In the genomic region with DNA sequence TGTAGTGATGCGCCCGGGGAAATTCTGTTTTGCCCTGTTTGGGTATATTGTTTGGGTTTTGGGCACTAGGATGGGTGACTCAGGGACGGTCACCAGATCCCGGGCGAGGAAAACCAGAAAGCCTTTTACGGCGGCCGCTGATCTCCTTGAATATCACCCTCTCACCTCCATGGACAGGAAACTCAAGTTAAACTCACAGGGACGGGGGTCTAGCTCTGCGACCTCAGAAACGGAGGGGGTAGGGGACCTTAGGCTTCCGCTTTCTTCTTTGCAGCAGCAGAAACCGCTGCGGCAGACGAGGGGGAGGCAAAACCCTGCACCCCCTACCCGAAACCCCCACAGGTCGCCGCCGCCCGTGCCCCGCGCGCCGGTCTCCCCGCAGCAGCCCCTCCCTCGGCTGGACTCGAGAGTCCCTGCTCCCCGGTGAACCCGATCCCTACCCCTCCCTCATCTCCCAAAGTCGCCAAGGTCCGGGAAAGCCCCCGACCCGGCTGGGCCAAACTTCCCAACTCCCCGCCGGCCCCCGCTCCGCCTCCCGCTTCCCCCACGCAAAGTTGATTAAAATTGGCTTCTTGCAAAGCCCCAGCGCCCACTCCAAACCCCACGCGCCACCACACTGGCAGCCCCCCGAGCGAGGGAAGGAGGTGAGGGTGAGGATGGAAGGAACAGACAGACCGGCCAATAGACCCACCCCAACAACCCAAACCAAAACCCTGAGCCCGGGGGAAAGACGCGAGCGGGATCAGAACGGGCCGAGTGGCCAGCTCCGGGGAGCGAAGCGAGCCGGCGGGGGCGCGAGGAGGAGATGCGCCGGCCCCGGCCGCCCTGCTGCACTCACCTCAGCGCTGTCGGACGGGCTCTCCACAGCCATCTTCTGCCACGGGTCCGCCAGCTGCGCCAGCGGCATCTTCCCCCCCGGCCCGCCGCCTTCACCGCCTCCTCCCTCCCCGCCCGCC, we compare ENCODE assay signal across 1 cellular context.
TF ChIP-seq lines count a peak whose summit lies in the region.

No MANE protein-coding gene starts in this region.

TF ChIP-seq in GM23338, 12 proteins besides CTCF, POLR2A, EP300 and RAD21:
- TF ChIP-seq, protein P1, sequence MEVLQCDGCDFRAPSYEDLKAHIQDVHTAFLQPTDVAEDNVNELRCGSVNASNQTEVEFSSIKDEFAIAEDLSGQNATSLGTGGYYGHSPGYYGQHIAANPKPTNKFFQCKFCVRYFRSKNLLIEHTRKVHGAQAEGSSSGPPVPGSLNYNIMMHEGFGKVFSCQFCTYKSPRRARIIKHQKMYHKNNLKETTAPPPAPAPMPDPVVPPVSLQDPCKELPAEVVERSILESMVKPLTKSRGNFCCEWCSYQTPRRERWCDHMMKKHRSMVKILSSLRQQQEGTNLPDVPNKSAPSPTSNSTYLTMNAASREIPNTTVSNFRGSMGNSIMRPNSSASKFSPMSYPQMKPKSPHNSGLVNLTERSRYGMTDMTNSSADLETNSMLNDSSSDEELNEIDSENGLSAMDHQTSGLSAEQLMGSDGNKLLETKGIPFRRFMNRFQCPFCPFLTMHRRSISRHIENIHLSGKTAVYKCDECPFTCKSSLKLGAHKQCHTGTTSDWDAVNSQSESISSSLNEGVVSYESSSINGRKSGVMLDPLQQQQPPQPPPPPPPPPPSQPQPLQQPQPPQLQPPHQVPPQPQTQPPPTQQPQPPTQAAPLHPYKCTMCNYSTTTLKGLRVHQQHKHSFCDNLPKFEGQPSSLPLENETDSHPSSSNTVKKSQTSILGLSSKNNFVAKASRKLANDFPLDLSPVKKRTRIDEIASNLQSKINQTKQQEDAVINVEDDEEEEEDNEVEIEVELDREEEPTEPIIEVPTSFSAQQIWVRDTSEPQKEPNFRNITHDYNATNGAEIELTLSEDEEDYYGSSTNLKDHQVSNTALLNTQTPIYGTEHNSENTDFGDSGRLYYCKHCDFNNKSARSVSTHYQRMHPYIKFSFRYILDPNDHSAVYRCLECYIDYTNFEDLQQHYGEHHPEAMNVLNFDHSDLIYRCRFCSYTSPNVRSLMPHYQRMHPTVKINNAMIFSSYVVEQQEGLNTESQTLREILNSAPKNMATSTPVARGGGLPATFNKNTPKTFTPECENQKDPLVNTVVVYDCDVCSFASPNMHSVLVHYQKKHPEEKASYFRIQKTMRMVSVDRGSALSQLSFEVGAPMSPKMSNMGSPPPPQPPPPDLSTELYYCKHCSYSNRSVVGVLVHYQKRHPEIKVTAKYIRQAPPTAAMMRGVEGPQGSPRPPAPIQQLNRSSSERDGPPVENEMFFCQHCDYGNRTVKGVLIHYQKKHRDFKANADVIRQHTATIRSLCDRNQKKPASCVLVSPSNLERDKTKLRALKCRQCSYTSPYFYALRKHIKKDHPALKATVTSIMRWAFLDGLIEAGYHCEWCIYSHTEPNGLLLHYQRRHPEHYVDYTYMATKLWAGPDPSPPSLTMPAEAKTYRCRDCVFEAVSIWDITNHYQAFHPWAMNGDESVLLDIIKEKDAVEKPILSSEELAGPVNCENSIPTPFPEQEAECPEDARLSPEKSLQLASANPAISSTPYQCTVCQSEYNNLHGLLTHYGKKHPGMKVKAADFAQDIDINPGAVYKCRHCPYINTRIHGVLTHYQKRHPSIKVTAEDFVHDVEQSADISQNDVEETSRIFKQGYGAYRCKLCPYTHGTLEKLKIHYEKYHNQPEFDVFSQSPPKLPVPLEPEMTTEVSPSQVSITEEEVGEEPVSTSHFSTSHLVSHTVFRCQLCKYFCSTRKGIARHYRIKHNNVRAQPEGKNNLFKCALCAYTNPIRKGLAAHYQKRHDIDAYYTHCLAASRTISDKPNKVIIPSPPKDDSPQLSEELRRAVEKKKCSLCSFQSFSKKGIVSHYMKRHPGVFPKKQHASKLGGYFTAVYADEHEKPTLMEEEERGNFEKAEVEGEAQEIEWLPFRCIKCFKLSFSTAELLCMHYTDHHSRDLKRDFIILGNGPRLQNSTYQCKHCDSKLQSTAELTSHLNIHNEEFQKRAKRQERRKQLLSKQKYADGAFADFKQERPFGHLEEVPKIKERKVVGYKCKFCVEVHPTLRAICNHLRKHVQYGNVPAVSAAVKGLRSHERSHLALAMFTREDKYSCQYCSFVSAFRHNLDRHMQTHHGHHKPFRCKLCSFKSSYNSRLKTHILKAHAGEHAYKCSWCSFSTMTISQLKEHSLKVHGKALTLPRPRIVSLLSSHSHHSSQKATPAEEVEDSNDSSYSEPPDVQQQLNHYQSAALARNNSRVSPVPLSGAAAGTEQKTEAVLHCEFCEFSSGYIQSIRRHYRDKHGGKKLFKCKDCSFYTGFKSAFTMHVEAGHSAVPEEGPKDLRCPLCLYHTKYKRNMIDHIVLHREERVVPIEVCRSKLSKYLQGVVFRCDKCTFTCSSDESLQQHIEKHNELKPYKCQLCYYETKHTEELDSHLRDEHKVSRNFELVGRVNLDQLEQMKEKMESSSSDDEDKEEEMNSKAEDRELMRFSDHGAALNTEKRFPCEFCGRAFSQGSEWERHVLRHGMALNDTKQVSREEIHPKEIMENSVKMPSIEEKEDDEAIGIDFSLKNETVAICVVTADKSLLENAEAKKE (CRISPR knock-in tag; IDR thresholded peaks at IDR 0.05) = no peak
- no peak for TF ChIP-seq JUNB (IDR thresholded peaks at IDR 0.05; ENCODE audit: unreplicated experiment)
- TF ChIP-seq, protein P2, sequence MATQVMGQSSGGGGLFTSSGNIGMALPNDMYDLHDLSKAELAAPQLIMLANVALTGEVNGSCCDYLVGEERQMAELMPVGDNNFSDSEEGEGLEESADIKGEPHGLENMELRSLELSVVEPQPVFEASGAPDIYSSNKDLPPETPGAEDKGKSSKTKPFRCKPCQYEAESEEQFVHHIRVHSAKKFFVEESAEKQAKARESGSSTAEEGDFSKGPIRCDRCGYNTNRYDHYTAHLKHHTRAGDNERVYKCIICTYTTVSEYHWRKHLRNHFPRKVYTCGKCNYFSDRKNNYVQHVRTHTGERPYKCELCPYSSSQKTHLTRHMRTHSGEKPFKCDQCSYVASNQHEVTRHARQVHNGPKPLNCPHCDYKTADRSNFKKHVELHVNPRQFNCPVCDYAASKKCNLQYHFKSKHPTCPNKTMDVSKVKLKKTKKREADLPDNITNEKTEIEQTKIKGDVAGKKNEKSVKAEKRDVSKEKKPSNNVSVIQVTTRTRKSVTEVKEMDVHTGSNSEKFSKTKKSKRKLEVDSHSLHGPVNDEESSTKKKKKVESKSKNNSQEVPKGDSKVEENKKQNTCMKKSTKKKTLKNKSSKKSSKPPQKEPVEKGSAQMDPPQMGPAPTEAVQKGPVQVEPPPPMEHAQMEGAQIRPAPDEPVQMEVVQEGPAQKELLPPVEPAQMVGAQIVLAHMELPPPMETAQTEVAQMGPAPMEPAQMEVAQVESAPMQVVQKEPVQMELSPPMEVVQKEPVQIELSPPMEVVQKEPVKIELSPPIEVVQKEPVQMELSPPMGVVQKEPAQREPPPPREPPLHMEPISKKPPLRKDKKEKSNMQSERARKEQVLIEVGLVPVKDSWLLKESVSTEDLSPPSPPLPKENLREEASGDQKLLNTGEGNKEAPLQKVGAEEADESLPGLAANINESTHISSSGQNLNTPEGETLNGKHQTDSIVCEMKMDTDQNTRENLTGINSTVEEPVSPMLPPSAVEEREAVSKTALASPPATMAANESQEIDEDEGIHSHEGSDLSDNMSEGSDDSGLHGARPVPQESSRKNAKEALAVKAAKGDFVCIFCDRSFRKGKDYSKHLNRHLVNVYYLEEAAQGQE (IDR thresholded peaks at IDR 0.05; ENCODE audit: unreplicated experiment) = no peak
- TF ChIP-seq EZH2phosphoT487 (IDR thresholded peaks at IDR 0.05; ENCODE audit: unreplicated experiment) = no peak
- no peak for TF ChIP-seq EZH2 (IDR thresholded peaks at IDR 0.05; ENCODE audit: low read depth, unreplicated experiment)
- TF ChIP-seq NANOG (IDR thresholded peaks at IDR 0.05; ENCODE audit: borderline replicate concordance) = no peak
- TF ChIP-seq, protein P3, sequence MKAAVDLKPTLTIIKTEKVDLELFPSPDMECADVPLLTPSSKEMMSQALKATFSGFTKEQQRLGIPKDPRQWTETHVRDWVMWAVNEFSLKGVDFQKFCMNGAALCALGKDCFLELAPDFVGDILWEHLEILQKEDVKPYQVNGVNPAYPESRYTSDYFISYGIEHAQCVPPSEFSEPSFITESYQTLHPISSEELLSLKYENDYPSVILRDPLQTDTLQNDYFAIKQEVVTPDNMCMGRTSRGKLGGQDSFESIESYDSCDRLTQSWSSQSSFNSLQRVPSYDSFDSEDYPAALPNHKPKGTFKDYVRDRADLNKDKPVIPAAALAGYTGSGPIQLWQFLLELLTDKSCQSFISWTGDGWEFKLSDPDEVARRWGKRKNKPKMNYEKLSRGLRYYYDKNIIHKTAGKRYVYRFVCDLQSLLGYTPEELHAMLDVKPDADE (IDR thresholded peaks at IDR 0.05) = no peak
- no peak for TF ChIP-seq CREB1 (CRISPR knock-in tag; IDR thresholded peaks at IDR 0.05; ENCODE audit: low read depth)
- TF ChIP-seq ZNF331 (CRISPR knock-in tag; IDR thresholded peaks at IDR 0.05; ENCODE audit: low read depth) = no peak
- no peak for TF ChIP-seq POLR2AphosphoS5 (IDR thresholded peaks at IDR 0.05; ENCODE audit: low read depth)
- TF ChIP-seq ZNF114 (CRISPR knock-in tag; IDR thresholded peaks at IDR 0.05) = no peak
